Comparison of ENCODE assay signal across 9 cellular contexts in the genomic region with DNA sequence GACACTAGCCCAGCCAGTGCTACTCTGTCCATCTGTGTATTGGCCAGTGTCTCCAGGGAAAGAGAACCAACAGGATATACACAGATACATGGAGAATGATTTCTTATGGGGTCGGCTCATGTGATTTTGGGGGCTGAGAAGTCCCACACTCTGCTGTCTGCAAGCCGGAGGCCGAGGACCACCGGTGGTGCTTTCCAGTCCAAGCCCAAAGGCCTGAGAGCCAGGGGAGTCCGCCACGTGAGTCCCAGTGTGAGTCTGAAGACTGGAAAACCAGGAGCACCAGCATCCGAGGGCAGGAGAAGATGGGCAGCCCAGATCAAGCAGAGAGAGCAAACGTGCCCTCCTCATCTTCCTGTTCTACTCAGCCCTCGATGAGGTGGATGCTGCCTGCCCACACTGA.
"Had no signal": no experiment of that assay in that cellular context is flagged by ENCODE, and none has a peak within 500 bp of the region (broad histone marks: within the 10 kb centered on the region; RNA-seq: fewer than 3 reads in every experiment).

No MANE protein-coding gene starts in this region.

- H3K27ac Mint-ChIP-seq: GM23338 had no signal

- H3K4me2 ChIP-seq: GM23338 had no signal

- H3K27ac ChIP-seq: HL-60 had no signal

- H3K4me3 Mint-ChIP-seq: GM23338, H9 had no signal

- H3K4me3 ChIP-seq: GM23338, K562 had no signal

- H3K9me3 Mint-ChIP-seq: GM23338, H9 had no signal

- H2AFZ ChIP-seq: GM23338 had no signal

- ATAC-seq: GM23338, K562 had no signal

- FAIRE-seq: H1, H54, K562 had no signal

- DNase-seq: H9, HCEC 1CT, IMR-90, KG1 had no signal
